ENCODE assay signal across 8 cellular contexts in the genomic region with DNA sequence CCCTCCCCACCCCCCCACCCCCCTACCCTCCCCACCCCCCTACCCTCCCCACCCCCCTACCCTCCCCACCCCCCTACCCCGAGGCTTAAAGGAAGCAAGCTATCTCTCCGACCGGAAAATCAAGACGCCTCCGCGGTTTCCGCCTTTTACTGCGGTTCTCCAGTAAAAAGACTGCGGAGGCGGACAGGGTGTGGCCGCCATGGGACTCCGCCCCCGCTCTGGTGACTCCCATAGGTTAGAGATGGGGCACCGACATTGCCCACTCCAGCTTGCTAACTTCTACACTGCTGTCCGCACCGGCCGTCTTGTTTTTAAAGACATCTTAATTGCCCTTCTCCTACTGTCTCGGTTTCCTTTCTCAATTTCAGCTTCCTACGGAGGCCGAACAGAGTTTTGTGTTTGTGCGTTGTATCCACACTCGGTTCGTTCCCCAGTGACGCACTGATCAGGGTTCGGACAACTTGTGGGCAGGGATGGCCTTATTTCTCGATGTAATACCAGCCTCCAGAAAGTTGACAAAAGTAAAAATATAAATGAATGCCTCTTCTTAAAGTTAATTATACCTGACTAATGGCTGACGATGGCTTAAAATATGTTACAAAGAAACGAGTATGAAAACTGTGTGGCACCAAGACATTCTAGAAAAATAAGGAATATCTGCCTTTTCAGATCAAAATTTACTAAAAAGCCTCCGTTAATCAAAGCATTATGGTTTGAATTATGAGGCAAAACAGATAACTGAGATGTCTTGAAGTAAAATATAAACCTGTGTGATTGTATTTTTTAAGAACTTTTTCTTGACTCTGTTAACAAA. TPM values are rescaled to one million over a fixed set of nuclear protein-coding genes. Genes with fewer than 3 reads are reported as not detected.
DNase-seq lines count a peak whose midpoint lies in the region; ATAC-seq and TF ChIP-seq lines count a peak whose summit lies in the region.

No MANE protein-coding gene starts in this region.

- no peak for TF ChIP-seq CTCF in brain (conservative IDR thresholded peaks at IDR 0.05)
- TF ChIP-seq CTCF in neutrophil (IDR thresholded peaks at IDR 0.05) = no peak

- no peaks in the 10 kb centered on the region for H3K27me3 ChIP-seq in neutrophil

- H3K4me1 ChIP-seq in neutrophil (ENCODE audit: control insufficient read depth in 1 of 2, insufficient read depth in 1 of 2, low read depth in 1 of 2, low read length in 1 of 2) = peaks cover 38 to 39% of the 10 kb centered on the region in 2 experiments

- H3K4me1 Mint-ChIP-seq in T-helper 1 cell treated with Interleukin-12 subunit alpha and Interleukin-12 subunit beta and Interleukin-4 antibody, amounts not matched to agents 30 μg/mL and 1 μg/mL, for 36 hours (ENCODE audit: low read depth) = peaks cover 18% of the 10 kb centered on the region
- H3K4me1 Mint-ChIP-seq in brain = peaks cover 25% of the 10 kb centered on the region

- peaks cover 30% of the 10 kb centered on the region for H3K36me3 Mint-ChIP-seq in T-helper 1 cell treated with Interleukin-12 subunit alpha and Interleukin-12 subunit beta and Interleukin-4 antibody, amounts not matched to agents 30 μg/mL and 1 μg/mL, for 36 hours (ENCODE audit: low read depth)
- peaks cover 29% of the 10 kb centered on the region for H3K36me3 Mint-ChIP-seq in brain

- no peaks in the 10 kb centered on the region for H3K9me3 ChIP-seq in neutrophil

- no peaks in the 10 kb centered on the region for H3K27me3 Mint-ChIP-seq in T-helper 1 cell treated with Interleukin-12 subunit alpha and Interleukin-12 subunit beta and Interleukin-4 antibody, amounts not matched to agents 30 μg/mL and 1 μg/mL, for 36 hours (ENCODE audit: low read depth)
- H3K27me3 Mint-ChIP-seq in brain = peaks cover 23% of the 10 kb centered on the region

- H3K9me3 Mint-ChIP-seq in T-helper 1 cell treated with Interleukin-12 subunit alpha and Interleukin-12 subunit beta and Interleukin-4 antibody, amounts not matched to agents 30 μg/mL and 1 μg/mL, for 36 hours = peaks cover 30% of the 10 kb centered on the region
- H3K9me3 Mint-ChIP-seq in brain = peaks cover 3 to 22% (median 8%) of the 10 kb centered on the region in 5 experiments

- DNase-seq in COLO829 (ENCODE audit: low spot score) (peak; percentile 85), GM19240 (ENCODE audit: insufficient read length, low spot score) (no peak)

- peaks cover 33% of the 10 kb centered on the region for H3K36me3 ChIP-seq in neutrophil

- H3K27ac Mint-ChIP-seq in T-helper 1 cell treated with Interleukin-12 subunit alpha and Interleukin-12 subunit beta and Interleukin-4 antibody, amounts not matched to agents 30 μg/mL and 1 μg/mL, for 36 hours = peak overlapping the region; percentile 76
- peak overlapping the region in 3 of 5 experiments; percentile 44 to 90 (median 73) for H3K27ac Mint-ChIP-seq in brain

- H3K4me3 Mint-ChIP-seq in T-helper 1 cell treated with Interleukin-12 subunit alpha and Interleukin-12 subunit beta and Interleukin-4 antibody, amounts not matched to agents 30 μg/mL and 1 μg/mL, for 36 hours = peak overlapping the region; percentile 75
- peak overlapping the region; percentile 73 to 82 (median 79) for H3K4me3 Mint-ChIP-seq in brain

- ATAC-seq in GM18870 (IDR thresholded peaks at IDR 0.05; ENCODE audit: unreplicated experiment) (no peak), HG03196 (IDR thresholded peaks at IDR 0.05; ENCODE audit: unreplicated experiment) (no peak), GM19328 (IDR thresholded peaks at IDR 0.05; ENCODE audit: unreplicated experiment) (no peak)

- H3K4me3 ChIP-seq in neutrophil (ENCODE audit: low read depth in 1 of 2, low read length in 1 of 2) = no peak overlapping the region

- peak overlapping the region; percentile 71 for H3K27ac ChIP-seq in neutrophil

RNA-seq across cellular contexts. Expression of a gene that starts 1.1 kb away (rescaled TPM):
- polyA plus RNA-seq in brain (ENCODE audit: insufficient read depth, low read depth, low replicate concordance) = 3.5 TPM

RNA-seq across cellular contexts. Expression of a gene that starts 20.4 kb away (rescaled TPM):
- 0.34 TPM for polyA plus RNA-seq in brain (ENCODE audit: insufficient read depth, low read depth, low replicate concordance)

RNA-seq across cellular contexts. Expression of a gene that starts 47.2 kb away (rescaled TPM):
- polyA plus RNA-seq in brain (ENCODE audit: insufficient read depth, low read depth, low replicate concordance) = 31.5 TPM

RNA-seq across cellular contexts. Expression of a gene that starts 48.1 kb away (rescaled TPM):
- polyA plus RNA-seq in brain (ENCODE audit: insufficient read depth, low read depth, low replicate concordance) = not detected
